Comparison of ENCODE assay signal across 8 cellular contexts in genomic region chr1:101239095-101240040, GRCh38. TPM values are rescaled to one million over a fixed set of nuclear protein-coding genes. Genes with fewer than 3 reads are reported as not detected.
A peak's percentile ranks its signal among the peaks of the same experiment; 100 is the strongest.
DNase-seq lines count a peak whose midpoint lies in the region; ATAC-seq and TF ChIP-seq lines count a peak whose summit lies in the region.

No MANE protein-coding gene starts in this region.

- ATAC-seq in sciatic nerve: no peak

- peaks cover 0 to 26% (median 11%) of the 10 kb centered on the region in 4 donors for H3K4me1 ChIP-seq in Peyer's patch

- H3K4me3 ChIP-seq in Peyer's patch: peak overlapping the region; percentile 6 to 66 (median 46)

- no peak for TF ChIP-seq POLR2A in Peyer's patch (IDR thresholded peaks at IDR 0.05)

- peak overlapping the region in 3 of 4 donors; percentile 50 to 81 (median 74) for H3K27ac ChIP-seq in Peyer's patch
- H3K27ac ChIP-seq in substantia nigra (ENCODE audit: low read depth, low read length, poor library complexity, severe bottlenecking): peak overlapping the region; percentile 14

- intact Hi-C loops in sciatic nerve (cut with DNase I) (loop anchor here (2.0 kb wide), 1 partner anchor 65 kb away; no protein-coding TSS in a partner anchor), head of caudate nucleus (cut with DNase I) (loop anchor here (10.0 kb wide), 1 partner anchor 105 kb away; no protein-coding TSS in a partner anchor)

- no peaks in the 10 kb centered on the region for H3K9me3 ChIP-seq in Peyer's patch

- H3K36me3 ChIP-seq in Peyer's patch: no peaks in the 10 kb centered on the region

- TF ChIP-seq CTCF in Peyer's patch (IDR thresholded peaks at IDR 0.05): no peak

- H3K27me3 ChIP-seq in Peyer's patch: no peaks in the 10 kb centered on the region

- peak in 1 of 3 donors; percentile 26 for DNase-seq in Peyer's patch
- DNase-seq in activated gamma-delta T cell treated with anti-CD3 and anti-CD28 coated beads, Interleukin-2, amount 50 U/mL, for 16 hours (ENCODE audit: low read depth): peak; percentile 47
- peak; percentile 76 to 84 for DNase-seq in lung microvascular endothelial cell (ENCODE audit: low read depth in 2 of 2)
- no peak for DNase-seq in substantia nigra (lab: John Stamatoyannopoulos, UW)
- no peak for DNase-seq in sciatic nerve (ENCODE audit: low spot score)
- no peak for DNase-seq in head of caudate nucleus
- no peak for DNase-seq in NCI-H82 treated with DMSO at 0.1 percent for 48 hours (lab: John Stamatoyannopoulos, UW; ENCODE audit: unreplicated experiment)
- no peak for DNase-seq in HUDEP-2 (lab: John Stamatoyannopoulos, UW; ENCODE audit: unreplicated experiment in 76 of 76)

RNA-seq across cellular contexts. Expression of gene S1PR1, which starts 2.5 kb away (rescaled TPM):
- total RNA-seq in Peyer's patch: 10 to 100 TPM in 3 of 4 donors, 1 to 10 TPM in 1; 3.0 to 27.2 (median 19.3) TPM
- total RNA-seq in lung microvascular endothelial cell: 162 and 284 TPM in 2 replicates
- 64.7 TPM for total RNA-seq in sciatic nerve

Comparison
In these comparisons a context has a peak if more than half of its experiments do, and no peak if none do; other contexts are left out.
1. DNase-seq: peak in activated gamma-delta T cell treated with anti-CD3 and anti-CD28 coated beads, Interleukin-2, amount 50 U/mL, for 16 hours (single experiment) and lung microvascular endothelial cell (2 of 2); none in substantia nigra (0 of 49), sciatic nerve (single experiment), head of caudate nucleus (0 of 42), NCI-H82 treated with DMSO at 0.1 percent for 48 hours (single experiment) and HUDEP-2 (0 of 76).